In the genomic region with DNA sequence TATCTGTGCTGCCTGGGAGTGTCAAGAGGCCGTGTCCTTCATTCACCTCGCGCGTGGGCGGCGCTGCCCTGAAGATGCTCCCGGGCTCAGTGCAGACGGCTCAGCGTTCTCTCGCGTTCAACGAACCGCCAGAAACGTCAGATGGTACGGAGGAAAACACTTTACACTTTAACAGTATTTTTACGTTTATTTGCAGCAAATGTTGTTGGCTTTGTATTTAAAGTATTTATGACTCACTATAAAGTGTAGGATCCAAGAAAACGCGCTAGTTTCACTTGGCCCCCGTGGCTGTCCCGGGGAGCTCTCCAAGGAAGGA, we compare ENCODE assay signal across 8 cellular contexts.
DNase-seq lines count a peak whose midpoint lies in the region; ATAC-seq lines count a peak whose summit lies in the region.

No MANE protein-coding gene starts in this region.

- peak; percentile 65 for DNase-seq in ELR (ENCODE audit: low read depth)
- DNase-seq in SW480 (ENCODE audit: low spot score): peak; percentile 73
- peak; percentile 75 for DNase-seq in activated naive CD8-positive, alpha-beta T cell treated with anti-CD3 and anti-CD28 coated beads, Interleukin-2, amount 50 U/mL, for 24 hours
- peak; percentile 81 for DNase-seq in stimulated activated CD4-positive, alpha-beta T cell treated with anti-CD3 and anti-CD28 coated beads, Interleukin-15, amount 100 ng/mL, for 24 hours
- no peak for DNase-seq in SKM-1 (lab: John Stamatoyannopoulos, UW; ENCODE audit: unreplicated experiment)

- no peak overlapping the region for H3K27ac Mint-ChIP-seq in activated naive CD8-positive, alpha-beta T cell treated with anti-CD3 and anti-CD28 coated beads, Interleukin-2, amount 50 U/mL, for 24 hours

- ATAC-seq in HG03378 (IDR thresholded peaks at IDR 0.05; ENCODE audit: unreplicated experiment) (peak; percentile 25), HG03571 (IDR thresholded peaks at IDR 0.05; ENCODE audit: unreplicated experiment) (no peak)
- peak; percentile 34 for ATAC-seq in activated naive CD8-positive, alpha-beta T cell treated with anti-CD3 and anti-CD28 coated beads, Interleukin-2, amount 50 U/mL, for 24 hours

- no peaks in the 10 kb centered on the region for H3K36me3 ChIP-seq in iPS-18a (ENCODE audit: control insufficient read depth, low read depth, low read length)

- peak overlapping the region; percentile 96 for H3K27ac ChIP-seq in iPS-18a (ENCODE audit: low read length)

- H3K27me3 ChIP-seq in iPS-18a (ENCODE audit: control insufficient read depth, insufficient read depth, low read length): no peaks in the 10 kb centered on the region

- peaks cover 11% of the 10 kb centered on the region for H3K9me3 Mint-ChIP-seq in activated naive CD8-positive, alpha-beta T cell treated with anti-CD3 and anti-CD28 coated beads, Interleukin-2, amount 50 U/mL, for 24 hours

- no peaks in the 10 kb centered on the region for H3K27me3 Mint-ChIP-seq in activated naive CD8-positive, alpha-beta T cell treated with anti-CD3 and anti-CD28 coated beads, Interleukin-2, amount 50 U/mL, for 24 hours

- peaks cover 55% of the 10 kb centered on the region for H3K36me3 Mint-ChIP-seq in activated naive CD8-positive, alpha-beta T cell treated with anti-CD3 and anti-CD28 coated beads, Interleukin-2, amount 50 U/mL, for 24 hours (ENCODE audit: low read depth)

- peaks cover 30% of the 10 kb centered on the region for H3K4me1 Mint-ChIP-seq in activated naive CD8-positive, alpha-beta T cell treated with anti-CD3 and anti-CD28 coated beads, Interleukin-2, amount 50 U/mL, for 24 hours

- no peak overlapping the region for H3K4me3 ChIP-seq in iPS-18a (ENCODE audit: low read length)

- H3K9ac ChIP-seq in iPS-18a (ENCODE audit: low read length): no peak overlapping the region

- H3K4me3 Mint-ChIP-seq in activated naive CD8-positive, alpha-beta T cell treated with anti-CD3 and anti-CD28 coated beads, Interleukin-2, amount 50 U/mL, for 24 hours: no peak overlapping the region

- H3K4me1 ChIP-seq in iPS-18a (ENCODE audit: control insufficient read depth, low read depth, low read length): peaks cover 7% of the 10 kb centered on the region

- H3K9me3 ChIP-seq in iPS-18a (ENCODE audit: control insufficient read depth, low read depth, low read length): no peaks in the 10 kb centered on the region
